ENCODE assay signal across 1 cellular context in genomic region chr1:112390775-112391602, GRCh38.
A peak's percentile ranks its signal among the peaks of the same experiment; 100 is the strongest.
TF ChIP-seq lines count a peak whose summit lies in the region.

No MANE protein-coding gene starts in this region.

TF ChIP-seq in H1, 55 proteins besides CTCF, POLR2A, EP300 and RAD21 (continued from another document):
- TF ChIP-seq JUND (IDR thresholded peaks at IDR 0.05; ENCODE audit: low read length) (no peak), MAFK (IDR thresholded peaks at IDR 0.05; ENCODE audit: low read depth, low read length) (no peak), RBBP5 (IDR thresholded peaks at IDR 0.05; ENCODE audit: borderline replicate concordance, low read depth, low read length) (no peak), CBX5 (IDR thresholded peaks at IDR 0.05; ENCODE audit: low read depth, low read length) (no peak), CTBP2 (IDR thresholded peaks at IDR 0.05; ENCODE audit: borderline replicate concordance, insufficient read depth, insufficient read length, low read length) (no peak), HDAC6 (IDR thresholded peaks at IDR 0.05; ENCODE audit: low read depth, low read length) (no peak), CHD7 (IDR thresholded peaks at IDR 0.05; ENCODE audit: insufficient replicate concordance, low read length) (no peak), SP2 (IDR thresholded peaks at IDR 0.05; ENCODE audit: low read length) (no peak), BCL11A (IDR thresholded peaks at IDR 0.05; ENCODE audit: low read depth in 2 of 2, low read length in 2 of 2) (no peak), JUN (IDR thresholded peaks at IDR 0.05; ENCODE audit: low read depth, low read length) (no peak), SIN3A (conservative IDR thresholded peaks at IDR 0.05 in 1 of 2, IDR thresholded peaks at IDR 0.05 in 1 of 2; ENCODE audit: low read depth in 1 of 2, low read length in 2 of 2) (peak; percentile 29 to 42; a peak in 1 of 4 replicates), MAX (IDR thresholded peaks at IDR 0.05) (peak; percentile 44; the same call in 1 of the 2 replicates), SIX5 (IDR thresholded peaks at IDR 0.05; ENCODE audit: low read depth, low read length) (no peak), BRCA1 (IDR thresholded peaks at IDR 0.05; ENCODE audit: low read depth, low read length) (no peak), HDAC2 (IDR thresholded peaks at IDR 0.05; ENCODE audit: borderline replicate concordance in 1 of 2, low read depth in 2 of 2, low read length in 2 of 2) (no peak), PHF8 (conservative IDR thresholded peaks at IDR 0.05; ENCODE audit: low read depth, low read length) (no peak), ATF2 (IDR thresholded peaks at IDR 0.05; ENCODE audit: low read length) (no peak), ASH2L (IDR thresholded peaks at IDR 0.05; ENCODE audit: low read length) (peak; percentile 20), POLR2AphosphoS5 (IDR thresholded peaks at IDR 0.05; ENCODE audit: low read depth, low read length) (no peak), RXRA (IDR thresholded peaks at IDR 0.05; ENCODE audit: insufficient read depth, low read depth, low read length) (no peak), GABPA (IDR thresholded peaks at IDR 0.05; ENCODE audit: borderline replicate concordance, insufficient read depth, low read length) (no peak), TEAD4 (IDR thresholded peaks at IDR 0.05; ENCODE audit: low read depth, low read length) (no peak), CBX8 (IDR thresholded peaks at IDR 0.05; ENCODE audit: borderline replicate concordance, low read depth, low read length) (no peak), KDM4A (IDR thresholded peaks at IDR 0.05; ENCODE audit: low read depth, low read length, severe bottlenecking) (no peak), SRF (IDR thresholded peaks at IDR 0.05; ENCODE audit: low read depth, low read length) (peak; percentile 95)
